ENCODE assay signal across 23 cellular contexts in genomic region chr2:151114934-151115333, GRCh38.
"Had no signal": no experiment of that assay in that cellular context is flagged by ENCODE, and none has a peak within 500 bp of the region (broad histone marks: within the 10 kb centered on the region; RNA-seq: fewer than 3 reads in every experiment).

No MANE protein-coding gene starts in this region.

- H3K4me3 ChIP-seq: body of pancreas, esophagus muscularis mucosa, hepatocyte, left lung, lung, skin epidermis, stomach, suprapubic skin, tibial nerve had no signal

- ATAC-seq: body of pancreas; left lung; natural killer cell; stimulated activated memory B cell treated with anti-CD40 and anti-IgM and Interleukin-4, amounts not matched to agents 10 μg/mL and 1 μg/mL and 100 μg/mL, for 72 hours; WTC11 had no signal

- DNase-seq: activated CD4-positive, alpha-beta memory T cell treated with anti-CD3 and anti-CD28 coated beads for 36 hours; activated effector memory CD4-positive, alpha-beta T cell treated with Interleukin-2 at 50 U/mL for 16 hours; activated naive CD4-positive, alpha-beta T cell treated with anti-CD3 and anti-CD28 coated beads for 36 hours; activated naive CD8-positive, alpha-beta T cell treated with anti-CD3 and anti-CD28 coated beads, Interleukin-2, amount 10 ng/mL, durations not matched to agents 7 days and 5 days; activated T-cell treated with anti-CD3 and anti-CD28 coated beads, Interleukin-2, amount 50 U/mL, for 48 hours; amygdala; body of pancreas; caudate nucleus; glutamatergic neuron; kidney glomerular epithelial cell; left lung; natural killer cell; stimulated activated CD4-positive, alpha-beta T cell treated with anti-CD3 and anti-CD28 coated beads, Interleukin-15, amount 100 ng/mL, for 24 hours; stomach; T1000 had no signal
